ENCODE assay signal across 25 cellular contexts in the genomic region with DNA sequence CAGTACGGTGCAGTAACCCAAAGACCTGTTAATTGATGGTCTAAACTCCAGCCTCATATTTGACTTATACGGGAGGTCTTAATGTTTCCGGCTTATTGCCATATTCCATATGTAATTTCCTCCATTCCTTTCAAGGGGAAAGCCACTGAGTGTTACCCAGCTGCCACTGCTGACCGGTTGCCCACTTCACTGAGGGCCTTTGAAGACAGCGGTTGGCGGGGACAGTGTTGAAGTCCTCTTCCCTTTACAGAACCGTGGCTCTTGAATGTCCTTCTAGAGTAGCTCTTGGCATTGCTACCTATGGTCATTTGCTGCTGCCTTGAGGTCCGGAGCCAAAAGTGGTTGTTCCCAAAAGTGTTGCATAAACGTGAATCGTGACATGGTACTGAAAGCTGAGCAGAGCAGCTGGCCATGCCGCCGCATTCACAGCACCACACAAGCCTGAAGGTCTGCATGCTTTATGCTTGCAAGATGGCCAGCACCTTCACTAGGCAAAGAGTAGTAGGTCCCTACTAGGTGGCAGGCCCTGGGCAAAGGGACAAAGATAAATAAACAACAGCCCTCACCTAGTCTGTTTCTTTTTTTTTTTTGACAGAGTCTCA. TPM values are rescaled to one million over a fixed set of nuclear protein-coding genes. Genes with fewer than 3 reads are reported as not detected.
"Had no signal": no experiment of that assay in that cellular context is flagged by ENCODE, and none has a peak within 500 bp of the region (broad histone marks: within the 10 kb centered on the region; RNA-seq: fewer than 3 reads in every experiment).

No MANE protein-coding gene starts in this region.

- DNase-seq: activated CD4-positive, alpha-beta memory T cell treated with anti-CD3 and anti-CD28 coated beads, Interleukin-2, amount 10 ng/mL, durations not matched to agents 7 days and 5 days; activated CD4-positive, alpha-beta T cell treated with anti-CD3 and anti-CD28 coated beads for 1 hour; activated CD4-positive, alpha-beta T cell treated with anti-CD3 and anti-CD28 coated beads for 48 hours; activated CD4-positive, CD25-positive, alpha-beta regulatory T cell; activated CD8-positive, alpha-beta memory T cell treated with anti-CD3 and anti-CD28 coated beads for 24 hours; activated gamma-delta T cell; activated naive CD4-positive, alpha-beta T cell treated with Interleukin-2 at 50 U/mL for 16 hours; activated naive CD8-positive, alpha-beta T cell treated with anti-CD3 and anti-CD28 coated beads, Interleukin-2, amount 10 ng/mL, durations not matched to agents 7 days and 5 days; activated T-cell treated with anti-CD3 and anti-CD28 coated beads, Interleukin-2, amount 50 U/mL, for 1 hour; amygdala; central memory CD4-positive, alpha-beta T cell; Karpas-422; KBM-7; NCI-H1105; NCI-H1417 treated with DMSO at 0.1 percent for 48 hours; NCI-H187 treated with DMSO at 0.1 percent for 48 hours; NCI-H345; SIG-M5; SW 1271; T-helper 1 cell; T-helper 2 cell; T-helper 9 cell had no signal

- ATAC-seq: Panc1 had no signal

- H3K36me3 ChIP-seq: WERI-Rb-1 had no signal

- H3K27ac ChIP-seq: WERI-Rb-1 had no signal

RNA-seq across cellular contexts. Expression of gene CTDSPL, which starts 51.7 kb away (rescaled TPM):
- polyA plus RNA-seq: IgD-negative memory B cell had no signal
